ENCODE assay signal across 10 cellular contexts in the genomic region with DNA sequence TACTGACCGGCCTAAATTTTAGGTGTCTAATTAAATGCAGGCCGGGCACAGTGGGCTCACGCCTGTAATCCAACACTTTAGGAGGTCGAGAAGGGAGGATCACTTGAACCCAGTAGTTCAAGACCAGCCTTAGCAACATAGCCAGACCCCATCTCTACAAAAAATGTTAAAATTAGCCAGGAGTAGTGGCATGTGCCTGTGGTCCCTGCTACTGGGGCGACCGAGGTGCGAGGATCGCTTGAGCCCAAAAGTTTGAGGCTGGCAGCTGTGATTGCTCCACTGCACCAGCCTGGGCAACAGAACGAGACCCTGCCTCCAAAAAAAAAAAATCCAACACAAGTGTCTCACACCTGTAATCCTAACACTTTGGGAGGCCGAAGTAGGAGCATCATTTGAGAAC. TPM values are rescaled to one million over a fixed set of nuclear protein-coding genes. Genes with fewer than 3 reads are reported as not detected.
DNase-seq lines count a peak whose midpoint lies in the region; ATAC-seq and TF ChIP-seq lines count a peak whose summit lies in the region.
"Had no signal": no experiment of that assay in that cellular context is flagged by ENCODE, and none has a peak within 500 bp of the region (broad histone marks: within the 10 kb centered on the region; RNA-seq: fewer than 3 reads in every experiment).

No MANE protein-coding gene starts in this region.

- H3K4me1 ChIP-seq in CD4-positive, alpha-beta memory T cell (ENCODE audit: insufficient read depth, low read length): peaks cover 16% of the 10 kb centered on the region
- H3K4me1 ChIP-seq in KMS-11 (ENCODE audit: low read depth, poor library complexity, severe bottlenecking): peaks cover 4% of the 10 kb centered on the region
- peaks cover 3% of the 10 kb centered on the region for H3K4me1 ChIP-seq in neural progenitor cell

- no peak for TF ChIP-seq CTCF in KMS-11 (conservative IDR thresholded peaks at IDR 0.05; ENCODE audit: low read depth, low read length)
- TF ChIP-seq CTCF in dorsolateral prefrontal cortex (IDR thresholded peaks at IDR 0.05 in 54 of 56, conservative IDR thresholded peaks at IDR 0.05 in 2 of 56; ENCODE audit: low read depth in 1 of 56, partially characterized antibody in 56 of 56): no peak
- no peak for TF ChIP-seq CTCF in neural progenitor cell (IDR thresholded peaks at IDR 0.05)

- no peak for ATAC-seq in HG02840 (IDR thresholded peaks at IDR 0.05; ENCODE audit: low FRiP score, unreplicated experiment)

- POLR2A ChIA-PET in CD4-positive, alpha-beta memory T cell (lab: Charles Lee; ENCODE audit: partially characterized antibody): interaction anchor here (1.0 to 2.0 kb wide), 3 partner anchors 80 to 673 kb away, joined by 3 to 7 read pairs (median 7); a partner anchor contains a TSS

- H3K36me3 ChIP-seq in CD4-positive, alpha-beta memory T cell (ENCODE audit: insufficient read depth, low read length): no peaks in the 10 kb centered on the region
- no peaks in the 10 kb centered on the region for H3K36me3 ChIP-seq in KMS-11 (ENCODE audit: insufficient read depth)
- no peaks in the 10 kb centered on the region for H3K36me3 ChIP-seq in neural progenitor cell

- peak overlapping the region in 4 of 7 donors; percentile 69 to 92 (median 82) for H3K27ac Mint-ChIP-seq in CD4-positive, alpha-beta memory T cell
- no peak overlapping the region for H3K27ac Mint-ChIP-seq in neural progenitor cell

- H4K20me1 ChIP-seq in KMS-11 (ENCODE audit: insufficient read depth) (no peaks in the 10 kb centered on the region), neural progenitor cell (ENCODE audit: low read depth) (peaks cover 11% of the 10 kb centered on the region)

- H3F3A ChIP-seq in neural progenitor cell (ENCODE audit: low read depth): no peaks in the 10 kb centered on the region

- H3K4me2 ChIP-seq in KMS-11 (peak overlapping the region; percentile 74; the same call in 1 of the 2 replicates), neural progenitor cell (peak overlapping the region; percentile 86)

- peaks cover 18 to 31% (median 22%) of the 10 kb centered on the region in 4 donors for H3K4me1 Mint-ChIP-seq in CD4-positive, alpha-beta memory T cell
- peaks cover 12% of the 10 kb centered on the region for H3K4me1 Mint-ChIP-seq in neural progenitor cell

- H3K27ac ChIP-seq in CD4-positive, alpha-beta memory T cell (ENCODE audit: low read depth, low read length): no peak overlapping the region
- H3K27ac ChIP-seq in KMS-11 (no peak overlapping the region), dorsolateral prefrontal cortex (peak overlapping the region in 1 of 59 donors; percentile 92), neural progenitor cell (no peak overlapping the region)

- H3K36me3 Mint-ChIP-seq in CD4-positive, alpha-beta memory T cell: peaks cover 0 to 1% of the 10 kb centered on the region in 2 donors
- H3K36me3 Mint-ChIP-seq in neural progenitor cell: no peaks in the 10 kb centered on the region

- H3K27me3 ChIP-seq in CD4-positive, alpha-beta memory T cell (ENCODE audit: insufficient read depth, low read length): no peaks in the 10 kb centered on the region
- no peaks in the 10 kb centered on the region for H3K27me3 ChIP-seq in KMS-11 (ENCODE audit: insufficient read depth, low read depth)
- peaks cover 0 to 7% (median 0%) of the 10 kb centered on the region in 45 donors for H3K27me3 ChIP-seq in dorsolateral prefrontal cortex
- no peaks in the 10 kb centered on the region for H3K27me3 ChIP-seq in neural progenitor cell

- H3K79me2 ChIP-seq in KMS-11 (ENCODE audit: insufficient read depth, low read depth) (no peaks in the 10 kb centered on the region; the same call in 1 of the 2 replicates), neural progenitor cell (ENCODE audit: low read depth) (peaks cover 43% of the 10 kb centered on the region)

- no peaks in the 10 kb centered on the region for H3K9me3 Mint-ChIP-seq in CD4-positive, alpha-beta memory T cell
- no peaks in the 10 kb centered on the region for H3K9me3 Mint-ChIP-seq in neural progenitor cell

- no peaks in the 10 kb centered on the region for H3K9me3 ChIP-seq in CD4-positive, alpha-beta memory T cell (ENCODE audit: control insufficient read depth in 1 of 2, low read length in 2 of 2)
- no peaks in the 10 kb centered on the region for H3K9me3 ChIP-seq in neural progenitor cell (ENCODE audit: low read depth)

- CTCF ChIA-PET in CD4-positive, alpha-beta memory T cell (lab: Charles Lee; ENCODE audit: partially characterized antibody): interaction anchor here (2.2 kb wide), 1 partner anchor 22 kb away, joined by 10 read pairs; no protein-coding TSS in a partner anchor

- intact Hi-C loops in CD4-positive, alpha-beta memory T cell (cut with micrococcal nuclease): loop anchor here (2.0 to 5.0 kb wide), 2 partner anchors 40 to 222 kb away; a partner anchor contains a TSS
- intact Hi-C loops in dorsolateral prefrontal cortex (cut with DNase I): loop anchor here in 1 of 2 donors (5.0 kb wide), 1 partner anchor 222 kb away; a partner anchor contains a TSS

- DNase-seq in CD4-positive, alpha-beta memory T cell: no peak
- no peak for DNase-seq in dorsolateral prefrontal cortex
- DNase-seq in neural progenitor cell (ENCODE audit: low spot score): no peak
- no peak for DNase-seq in HuH-7.5 (ENCODE audit: low spot score)
- DNase-seq in HuH-7 (ENCODE audit: low spot score): no peak
- DNase-seq in activated CD4-positive, CD25-positive, alpha-beta regulatory T cell treated with anti-CD3 and anti-CD28 coated beads, Interleukin-2, amount 50 U/mL, for 72 hours: no peak

- no peaks in the 10 kb centered on the region for H3K27me3 Mint-ChIP-seq in CD4-positive, alpha-beta memory T cell
- peaks cover 5% of the 10 kb centered on the region for H3K27me3 Mint-ChIP-seq in neural progenitor cell (ENCODE audit: insufficient read depth, low read depth)

- H3K9ac ChIP-seq in KMS-11 (no peak overlapping the region), neural progenitor cell (no peak overlapping the region)

- H3K4me3 ChIP-seq in CD4-positive, alpha-beta memory T cell (ENCODE audit: low read length in 2 of 2): no peak overlapping the region
- no peak overlapping the region for H3K4me3 ChIP-seq in KMS-11 (IDR thresholded peaks at IDR 0.05; ENCODE audit: insufficient read depth, low read depth, low read length)
- peak overlapping the region; percentile 54 to 99 (median 93) for H3K4me3 ChIP-seq in dorsolateral prefrontal cortex
- peak overlapping the region; percentile 85 for H3K4me3 ChIP-seq in neural progenitor cell

- H2AFZ ChIP-seq in KMS-11 (ENCODE audit: low read depth) (peak overlapping the region; percentile 62), neural progenitor cell (replicated peaks) (no peak overlapping the region)

- peak overlapping the region; percentile 81 to 92 (median 87) for H3K4me3 Mint-ChIP-seq in CD4-positive, alpha-beta memory T cell
- H3K4me3 Mint-ChIP-seq in neural progenitor cell: peak overlapping the region; percentile 96

RNA-seq across cellular contexts. Expression of a gene that starts 0.5 kb away (rescaled TPM):
- 10 to 100 TPM; 32.5 to 42.5 TPM for total RNA-seq in CD4-positive, alpha-beta memory T cell
- polyA plus RNA-seq in CD4-positive, alpha-beta memory T cell: 10 to 100 TPM; 15.0 to 24.0 TPM
- 10 to 100 TPM; 27.2 to 72.2 (median 47.1) TPM for total RNA-seq in dorsolateral prefrontal cortex
- 83.4 and 84.7 TPM in 2 replicates for total RNA-seq in neural progenitor cell (ENCODE audit: low replicate concordance)

RNA-seq across cellular contexts. Expression of a gene that starts 5.0 kb away (rescaled TPM):
- 1 to 10 TPM; 2.5 to 3.2 TPM for total RNA-seq in CD4-positive, alpha-beta memory T cell
- 1 to 10 TPM; 1.6 to 2.1 TPM for polyA plus RNA-seq in CD4-positive, alpha-beta memory T cell
- total RNA-seq in dorsolateral prefrontal cortex (under 1 TPM in 1 of 120 experiments, not detected in 119; 0.53 TPM), neural progenitor cell (ENCODE audit: low replicate concordance) (1.1 and 3.1 TPM in 2 replicates)
- total RNA-seq: Daoy, right cardiac atrium had no signal
- polyA plus RNA-seq: right cardiac atrium had no signal

Comparison
In these comparisons a context has a peak if more than half of its experiments do, and no peak if none do; other contexts are left out.
1. H3K4me3 ChIP-seq: peak in dorsolateral prefrontal cortex (59 of 59) and neural progenitor cell (single experiment); none in CD4-positive, alpha-beta memory T cell (0 of 2) and KMS-11 (single experiment).